Comparison of ENCODE assay signal across 8 cellular contexts in the genomic region with DNA sequence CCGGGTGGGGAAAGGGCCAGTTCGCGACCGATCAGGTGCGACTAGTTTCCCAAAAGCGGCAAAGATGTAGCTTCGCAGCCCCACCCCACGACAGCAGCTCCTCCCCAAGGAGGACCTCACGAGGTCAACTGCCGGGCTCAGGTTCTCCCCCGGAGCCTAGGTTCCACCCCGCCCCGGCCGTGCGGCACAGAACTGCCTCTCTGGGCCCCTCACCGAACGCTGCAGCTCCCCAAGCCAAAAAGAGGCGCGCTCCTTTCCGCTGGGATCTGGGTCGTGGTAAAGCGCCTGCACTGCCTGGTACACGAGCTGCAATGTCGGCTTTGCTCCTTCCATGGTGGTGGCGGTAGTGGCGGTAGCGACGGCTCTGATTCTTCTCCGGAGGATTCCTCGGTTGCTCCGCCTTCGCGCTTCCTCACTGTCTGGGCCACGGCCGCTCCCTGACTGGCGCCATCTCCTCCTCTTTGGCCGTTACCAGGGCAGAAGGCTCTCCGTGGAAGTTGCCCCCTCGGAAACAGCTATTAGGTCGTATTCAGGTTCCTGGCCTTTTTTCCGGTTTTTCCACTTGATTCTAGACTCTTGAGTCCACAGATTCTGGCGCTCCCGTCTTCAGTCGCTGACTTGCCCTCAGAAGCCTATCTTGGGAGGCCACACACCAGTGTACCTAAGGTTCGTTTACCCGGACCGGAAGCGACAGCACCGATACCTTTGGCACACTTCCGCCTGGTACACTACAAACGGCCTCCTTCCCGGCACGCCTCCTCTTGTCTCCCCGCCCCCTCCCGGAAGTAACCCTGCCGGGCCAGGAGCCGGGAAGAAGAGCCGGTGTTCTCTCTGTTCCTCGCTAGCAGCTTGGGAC. TPM values are rescaled to one million over a fixed set of nuclear protein-coding genes. Genes with fewer than 3 reads are reported as not detected.
DNase-seq lines count a peak whose midpoint lies in the region; TF ChIP-seq lines count a peak whose summit lies in the region.

A gene (minus strand): TSS at position 674 of the 856 bp plus-strand sequence. CDS start 341 bp downstream, at position 333.

- TF ChIP-seq CTCF in HFF-Myc (IDR thresholded peaks at IDR 0.05; ENCODE audit: low read depth, low read length, missing control alignments) (no peak), NB4 (IDR thresholded peaks at IDR 0.05; ENCODE audit: low read depth, low read length) (no peak)

- DNase-seq in GM04504 (ENCODE audit: low read depth): peak; percentile 75
- peak; percentile 73 for DNase-seq in HFF-Myc (ENCODE audit: extremely low read depth, low read depth)
- DNase-seq in NB4 (ENCODE audit: low read depth): peak; percentile 97
- peak; percentile 83 for DNase-seq in SK-N-MC (ENCODE audit: low read depth, low spot score)
- DNase-seq in activated naive CD4-positive, alpha-beta T cell treated with anti-CD3 and anti-CD28 coated beads, Interleukin-2, amount 50 U/mL, for 16 hours: peak; percentile 89
- peak; percentile 62 for DNase-seq in glomerular endothelial cell (ENCODE audit: extremely low read depth, low read depth, low spot score)
- DNase-seq in occipital lobe (lab: John Stamatoyannopoulos, UW): peak; percentile 87

- H3K9ac ChIP-seq in SK-N-MC (ENCODE audit: insufficient read length): peak within 1 kb of the TSS; percentile 97

- no peaks in the 10 kb centered on the region for H3K9me3 ChIP-seq in SK-N-MC (ENCODE audit: low read depth, low read length)

- peak; percentile 84 for TF ChIP-seq POLR2A in NB4 (IDR thresholded peaks at IDR 0.05; ENCODE audit: extremely low read depth, insufficient read length)

- H3K4me3 ChIP-seq in HFF-Myc (replicated peaks; ENCODE audit: low read depth, low read length): peak within 1 kb of the TSS; percentile 95
- H3K4me3 ChIP-seq in NB4 (ENCODE audit: low read depth, low read length): peak within 1 kb of the TSS; percentile 76
- H3K4me3 ChIP-seq in SK-N-MC: peak within 1 kb of the TSS; percentile 95

- H3K36me3 ChIP-seq in SK-N-MC (ENCODE audit: insufficient read depth, low read length): peaks cover 5% of the 10 kb centered on the region

- H3K27ac ChIP-seq in SK-N-MC (peak within 1 kb of the TSS; percentile 99), temporal lobe (ENCODE audit: low read depth, low read length) (peak within 1 kb of the TSS; percentile 80)

RNA-seq across cellular contexts. Expression of the gene that starts here (rescaled TPM):
- 45.3 and 48.1 TPM in 2 replicates for total RNA-seq in glomerular endothelial cell
- total RNA-seq in occipital lobe: 96.2 TPM
- total RNA-seq in temporal lobe: 69.3 TPM

Comparison
In these comparisons a context has a peak if more than half of its experiments do, and no peak if none do; other contexts are left out.
1. Peak in every context shown above with its lines: DNase-seq, H3K4me3 ChIP-seq and H3K27ac ChIP-seq.